Comparison of ENCODE assay signal across 9 cellular contexts in the genomic region with DNA sequence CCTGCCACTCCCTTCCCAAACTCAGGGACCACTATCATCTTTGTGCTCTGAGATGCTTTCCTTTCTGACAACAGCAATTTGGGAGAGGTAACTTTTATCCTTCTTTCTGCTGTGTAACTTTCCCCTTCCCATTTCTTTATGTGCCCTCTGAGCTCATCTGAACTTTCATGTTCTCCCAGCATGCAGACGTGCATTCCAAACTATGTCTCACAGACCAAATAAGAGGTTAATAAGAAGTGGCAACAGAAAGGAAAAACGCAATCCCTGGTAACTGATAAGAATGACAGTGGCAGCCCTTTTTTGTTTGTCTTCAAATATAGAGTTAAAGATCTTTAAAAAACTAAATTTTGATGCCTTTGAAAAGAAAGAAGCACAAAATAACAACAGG.
DNase-seq lines count a peak whose midpoint lies in the region; ATAC-seq and TF ChIP-seq lines count a peak whose summit lies in the region.
"Had no signal": no experiment of that assay in that cellular context is flagged by ENCODE, and none has a peak within 500 bp of the region (broad histone marks: within the 10 kb centered on the region; RNA-seq: fewer than 3 reads in every experiment).

No MANE protein-coding gene starts in this region.

- peak overlapping the region; percentile 59 to 83 (median 73) for H3K4me3 Mint-ChIP-seq in CD4-positive, CD25-positive, alpha-beta regulatory T cell
- peak overlapping the region; percentile 49 for H3K4me3 Mint-ChIP-seq in natural killer cell treated with Interleukin-12 subunit alpha and Interleukin-12 subunit beta and Interleukin-15 and Interleukin-18, amount 100 ng/mL, for 72 hours

- peaks cover 5% of the 10 kb centered on the region; the same call in 1 of the 2 replicates for H3F3A ChIP-seq in Loucy (ENCODE audit: low read depth)

- no peaks in the 10 kb centered on the region for H3K9me2 ChIP-seq in Loucy (replicated peaks; ENCODE audit: low read depth, low read length)

- peaks cover 85% of the 10 kb centered on the region for H3K36me3 Mint-ChIP-seq in CD4-positive, CD25-positive, alpha-beta regulatory T cell
- H3K36me3 Mint-ChIP-seq in natural killer cell treated with Interleukin-12 subunit alpha and Interleukin-12 subunit beta and Interleukin-15 and Interleukin-18, amount 100 ng/mL, for 72 hours: peaks cover 20% of the 10 kb centered on the region

- peaks cover 78% of the 10 kb centered on the region for H3K4me1 ChIP-seq in CD4-positive, CD25-positive, alpha-beta regulatory T cell (ENCODE audit: control insufficient read depth, insufficient read depth, low read length, poor library complexity, severe bottlenecking)
- H3K4me1 ChIP-seq in Loucy (ENCODE audit: insufficient read depth, low read length, poor library complexity, severe bottlenecking): peaks cover 51% of the 10 kb centered on the region

- H3K9me3 Mint-ChIP-seq in CD4-positive, CD25-positive, alpha-beta regulatory T cell: peaks cover 0 to 1% (median 0%) of the 10 kb centered on the region in 7 donors
- H3K9me3 Mint-ChIP-seq in natural killer cell treated with Interleukin-12 subunit alpha and Interleukin-12 subunit beta and Interleukin-15 and Interleukin-18, amount 100 ng/mL, for 72 hours: no peaks in the 10 kb centered on the region

- H3K4me1 Mint-ChIP-seq in CD4-positive, CD25-positive, alpha-beta regulatory T cell: peaks cover 47 to 100% (median 94%) of the 10 kb centered on the region in 4 donors
- peaks cover 69 to 86% of the 10 kb centered on the region in 2 donors for H3K4me1 Mint-ChIP-seq in natural killer cell treated with Interleukin-12 subunit alpha and Interleukin-12 subunit beta and Interleukin-15 and Interleukin-18, amount 100 ng/mL, for 72 hours (ENCODE audit: low read depth in 2 of 2)

- peaks cover 66% of the 10 kb centered on the region for H3K36me3 ChIP-seq in CD4-positive, CD25-positive, alpha-beta regulatory T cell (ENCODE audit: control insufficient read depth, insufficient read depth, low read length)
- peaks cover 67% of the 10 kb centered on the region for H3K36me3 ChIP-seq in Loucy (ENCODE audit: insufficient read depth, low read length)

- H3K79me2 ChIP-seq in Loucy (ENCODE audit: insufficient read depth, low read length): peaks cover 62% of the 10 kb centered on the region

- H3K4me3 ChIP-seq in CD4-positive, CD25-positive, alpha-beta regulatory T cell (ENCODE audit: low read depth, low read length): peak overlapping the region; percentile 37
- H3K4me3 ChIP-seq in Loucy (ENCODE audit: low read length, poor library complexity, severe bottlenecking): peak overlapping the region; percentile 6
- no peak overlapping the region for H3K4me3 ChIP-seq in coronary artery

- DNase-seq in CD4-positive, CD25-positive, alpha-beta regulatory T cell: no peak
- no peak for DNase-seq in coronary artery (ENCODE audit: low spot score)
- no peak for DNase-seq in natural killer cell treated with Interleukin-12 subunit alpha and Interleukin-12 subunit beta and Interleukin-15 and Interleukin-18, amount 100 ng/mL, for 72 hours (ENCODE audit: low spot score)
- DNase-seq in NCI-H1417 (lab: John Stamatoyannopoulos, UW): no peak
- DNase-seq in mesenteric fat pad (ENCODE audit: low spot score): no peak
- no peak for DNase-seq in 8988T
- no peak for DNase-seq in central memory CD4-positive, alpha-beta T cell
- DNase-seq: NCI-H82 had no signal

- H3K4me2 ChIP-seq in Loucy (ENCODE audit: low read depth, low read length, poor library complexity, severe bottlenecking): peak overlapping the region; percentile 40

- no peaks in the 10 kb centered on the region for H3K27me3 ChIP-seq in CD4-positive, CD25-positive, alpha-beta regulatory T cell (ENCODE audit: control insufficient read depth, insufficient read depth, low read length)
- H3K27me3 ChIP-seq in Loucy (ENCODE audit: insufficient read depth, low read length, poor library complexity, severe bottlenecking): no peaks in the 10 kb centered on the region

- H3K27ac Mint-ChIP-seq in CD4-positive, CD25-positive, alpha-beta regulatory T cell: peak overlapping the region; percentile 93 to 97 (median 96)
- peak overlapping the region; percentile 85 to 87 for H3K27ac Mint-ChIP-seq in natural killer cell treated with Interleukin-12 subunit alpha and Interleukin-12 subunit beta and Interleukin-15 and Interleukin-18, amount 100 ng/mL, for 72 hours

- no peak overlapping the region for H2AFZ ChIP-seq in Loucy (ENCODE audit: low read length)

- H3K9ac ChIP-seq in Loucy (ENCODE audit: low read depth, low read length, poor library complexity, severe bottlenecking): no peak overlapping the region

- no peaks in the 10 kb centered on the region for H3K27me3 Mint-ChIP-seq in CD4-positive, CD25-positive, alpha-beta regulatory T cell
- no peaks in the 10 kb centered on the region for H3K27me3 Mint-ChIP-seq in natural killer cell treated with Interleukin-12 subunit alpha and Interleukin-12 subunit beta and Interleukin-15 and Interleukin-18, amount 100 ng/mL, for 72 hours

- H3K9me3 ChIP-seq in CD4-positive, CD25-positive, alpha-beta regulatory T cell (ENCODE audit: control insufficient read depth in 2 of 2, low read length in 2 of 2): no peaks in the 10 kb centered on the region
- H3K9me3 ChIP-seq in Loucy (ENCODE audit: insufficient read depth, low read depth, low read length): no peaks in the 10 kb centered on the region

- peak overlapping the region; percentile 76 for H3K27ac ChIP-seq in CD4-positive, CD25-positive, alpha-beta regulatory T cell (ENCODE audit: insufficient read depth, low read length, poor library complexity, severe bottlenecking)
- peak overlapping the region; percentile 6 to 66 for H3K27ac ChIP-seq in coronary artery

- ATAC-seq in CD4-positive, CD25-positive, alpha-beta regulatory T cell (ENCODE audit: low read depth in 2 of 2): no peak
- ATAC-seq in natural killer cell treated with Interleukin-12 subunit alpha and Interleukin-12 subunit beta and Interleukin-15 and Interleukin-18, amount 100 ng/mL, for 72 hours: no peak

- TF ChIP-seq CTCF in Loucy (conservative IDR thresholded peaks at IDR 0.05; ENCODE audit: low read length) (no peak), coronary artery (IDR thresholded peaks at IDR 0.05) (no peak)

- peaks cover 21% of the 10 kb centered on the region for H4K20me1 ChIP-seq in Loucy (ENCODE audit: insufficient read depth, low read length, poor library complexity, severe bottlenecking)
